18 cellular contexts compared by ENCODE assay signal in genomic region chr6:79372757-79373156, GRCh38.
"Had no signal": no experiment of that assay in that cellular context is flagged by ENCODE, and none has a peak within 500 bp of the region (broad histone marks: within the 10 kb centered on the region; RNA-seq: fewer than 3 reads in every experiment).

No MANE protein-coding gene starts in this region.

- ATAC-seq: activated CD4-positive, CD25-positive, alpha-beta regulatory T cell treated with anti-CD3 and anti-CD28 coated beads, Interleukin-2, amount 50 U/mL, for 24 hours; activated CD8-positive, alpha-beta memory T cell treated with anti-CD3 and anti-CD28 coated beads, Interleukin-2, amount 10 ng/mL, durations not matched to agents 7 days and 5 days; activated CD8-positive, alpha-beta T cell treated with anti-CD3 and anti-CD28 coated beads for 36 hours; naive thymus-derived CD8-positive, alpha-beta T cell; sciatic nerve; stimulated activated memory B cell treated with anti-CD40 and anti-IgM and Interleukin-4, amounts not matched to agents 10 μg/mL and 1 μg/mL and 100 μg/mL, for 72 hours had no signal

- H3K4me3 ChIP-seq: coronary artery, neural progenitor cell, upper lobe of left lung had no signal

- DNase-seq: activated CD4-positive, alpha-beta T cell treated with anti-CD3 and anti-CD28 coated beads, Interleukin-2, amount 10 ng/mL, durations not matched to agents 7 days and 5 days; activated CD8-positive, alpha-beta memory T cell treated with anti-CD3 and anti-CD28 coated beads, Interleukin-2, amount 10 ng/mL, durations not matched to agents 7 days and 5 days; activated CD8-positive, alpha-beta T cell treated with anti-CD3 and anti-CD28 coated beads for 36 hours; activated effector memory CD4-positive, alpha-beta T cell treated with anti-CD3 and anti-CD28 coated beads, Interleukin-2, amount 50 U/mL, for 16 hours; activated naive CD4-positive, alpha-beta T cell treated with anti-CD3 and anti-CD28 coated beads, Interleukin-2, amount 10 ng/mL, durations not matched to agents 7 days and 5 days; activated T-cell treated with anti-CD3 and anti-CD28 coated beads for 4 hours; amygdala; kidney; naive thymus-derived CD8-positive, alpha-beta T cell; posterior cingulate gyrus; stimulated activated CD4-positive, alpha-beta T cell treated with anti-CD3 and anti-CD28 coated beads, Interleukin-15, amount 100 ng/mL, for 24 hours; T-helper 2 cell had no signal

- H3K36me3 ChIP-seq: neural progenitor cell, upper lobe of left lung had no signal

- H2AFZ ChIP-seq: neural progenitor cell had no signal

- H3K9ac ChIP-seq: neural progenitor cell had no signal

- H3K27me3 ChIP-seq: neural progenitor cell, upper lobe of left lung had no signal

- H3K27ac ChIP-seq: coronary artery, neural progenitor cell had no signal

- H3K4me2 ChIP-seq: neural progenitor cell had no signal
